1 cellular context compared by ENCODE assay signal in the genomic region with DNA sequence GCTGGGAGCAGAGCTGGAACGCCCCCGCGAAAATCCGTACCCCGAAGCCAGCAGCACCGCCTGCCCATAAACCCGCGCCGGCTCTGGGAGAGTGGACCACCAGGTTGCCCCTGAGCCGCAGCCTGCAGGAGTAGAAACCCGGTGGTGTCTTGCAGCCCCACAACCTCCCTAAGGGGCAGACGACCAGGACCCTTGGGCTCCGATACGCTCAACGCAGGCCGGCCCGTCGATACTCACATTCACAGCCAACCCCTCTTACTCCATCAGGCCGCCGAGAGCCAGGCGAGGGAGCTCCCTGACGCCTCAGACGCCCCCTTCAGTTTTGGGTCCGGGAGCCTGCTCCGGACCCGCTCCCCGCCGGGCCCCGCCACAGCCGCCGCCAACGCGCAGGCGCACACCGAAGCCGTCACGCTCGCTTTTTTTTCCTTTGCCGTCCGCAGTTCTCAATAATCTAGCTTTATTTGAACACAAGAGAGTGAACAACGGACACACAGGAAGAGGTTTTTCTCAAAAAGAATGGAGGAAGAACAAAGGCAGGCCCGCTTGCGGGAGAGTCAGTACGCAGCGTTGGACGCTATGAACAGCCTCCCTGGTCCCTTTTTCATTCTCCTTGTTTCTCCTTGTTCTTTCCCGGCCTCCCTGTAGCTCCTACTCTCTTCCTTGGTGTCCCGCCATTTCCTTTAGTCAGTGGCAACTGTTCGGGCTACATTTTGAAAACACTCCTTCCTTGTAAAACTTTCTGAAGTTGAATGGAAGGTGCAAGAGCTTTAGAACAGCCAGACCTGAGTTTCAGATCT.
TF ChIP-seq lines count a peak whose summit lies in the region.

Gene ZNF106 (minus strand): TSS at position 399 of the 797 bp plus-strand sequence. CDS start 18,852 bp downstream, outside the sequence.

TF ChIP-seq in HepG2, 621 proteins besides CTCF, POLR2A, EP300 and RAD21 (continued from another document and continues in another):
- TF ChIP-seq, protein P1, sequence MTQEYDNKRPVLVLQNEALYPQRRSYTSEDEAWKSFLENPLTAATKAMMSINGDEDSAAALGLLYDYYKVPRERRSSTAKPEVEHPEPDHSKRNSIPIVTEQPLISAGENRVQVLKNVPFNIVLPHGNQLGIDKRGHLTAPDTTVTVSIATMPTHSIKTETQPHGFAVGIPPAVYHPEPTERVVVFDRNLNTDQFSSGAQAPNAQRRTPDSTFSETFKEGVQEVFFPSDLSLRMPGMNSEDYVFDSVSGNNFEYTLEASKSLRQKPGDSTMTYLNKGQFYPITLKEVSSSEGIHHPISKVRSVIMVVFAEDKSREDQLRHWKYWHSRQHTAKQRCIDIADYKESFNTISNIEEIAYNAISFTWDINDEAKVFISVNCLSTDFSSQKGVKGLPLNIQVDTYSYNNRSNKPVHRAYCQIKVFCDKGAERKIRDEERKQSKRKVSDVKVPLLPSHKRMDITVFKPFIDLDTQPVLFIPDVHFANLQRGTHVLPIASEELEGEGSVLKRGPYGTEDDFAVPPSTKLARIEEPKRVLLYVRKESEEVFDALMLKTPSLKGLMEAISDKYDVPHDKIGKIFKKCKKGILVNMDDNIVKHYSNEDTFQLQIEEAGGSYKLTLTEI (CRISPR knock-in tag; conservative IDR thresholded peaks at IDR 0.05), result no peak
- TF ChIP-seq ZNF598 (CRISPR knock-in tag; IDR thresholded peaks at IDR 0.05; ENCODE audit: borderline replicate concordance) (peak; percentile 93; the same call in 1 of the 2 replicates), GTF3A (CRISPR knock-in tag; conservative IDR thresholded peaks at IDR 0.05) (no peak), ZNF263 (CRISPR knock-in tag; IDR thresholded peaks at IDR 0.05) (no peak), ESRRA (CRISPR knock-in tag; IDR thresholded peaks at IDR 0.05; ENCODE audit: low read depth) (no peak; the same call in 1 of the 2 replicates), HCFC1 (IDR thresholded peaks at IDR 0.05; ENCODE audit: low read depth, low read length) (peak; percentile 43; the same call in 1 of the 2 replicates), HIVEP1 (CRISPR knock-in tag; IDR thresholded peaks at IDR 0.05) (peak; percentile 79), ZNF672 (CRISPR knock-in tag; IDR thresholded peaks at IDR 0.05) (no peak), ZNF879 (CRISPR knock-in tag; IDR thresholded peaks at IDR 0.05) (no peak), ELF3 (CRISPR knock-in tag; IDR thresholded peaks at IDR 0.05) (peak; percentile 87), SMAD3 (CRISPR knock-in tag; IDR thresholded peaks at IDR 0.05) (peak; percentile 71; the same call in 1 of the 2 replicates), JDP2 (CRISPR knock-in tag; IDR thresholded peaks at IDR 0.05; ENCODE audit: borderline replicate concordance) (no peak), IRX3 (CRISPR knock-in tag; IDR thresholded peaks at IDR 0.05; ENCODE audit: borderline replicate concordance, low read depth) (no peak), KDM2A (CRISPR knock-in tag; IDR thresholded peaks at IDR 0.05; ENCODE audit: borderline replicate concordance, low read depth) (peak; percentile 78), PRDM15 (CRISPR knock-in tag; IDR thresholded peaks at IDR 0.05) (peak; percentile 53; the same call in 1 of the 2 replicates), ZNF772 (CRISPR knock-in tag; IDR thresholded peaks at IDR 0.05) (peak; percentile 79), UBTF (CRISPR knock-in tag; IDR thresholded peaks at IDR 0.05) (peak; percentile 48), ZNF350 (CRISPR knock-in tag; IDR thresholded peaks at IDR 0.05; ENCODE audit: borderline replicate concordance, low read depth) (peak; percentile 80; the same call in 1 of the 2 replicates), MTF1 (CRISPR knock-in tag; IDR thresholded peaks at IDR 0.05) (peak; percentile 62; the same call in 1 of the 2 replicates), ZSCAN30 (CRISPR knock-in tag; IDR thresholded peaks at IDR 0.05) (no peak)
- TF ChIP-seq, protein P2, sequence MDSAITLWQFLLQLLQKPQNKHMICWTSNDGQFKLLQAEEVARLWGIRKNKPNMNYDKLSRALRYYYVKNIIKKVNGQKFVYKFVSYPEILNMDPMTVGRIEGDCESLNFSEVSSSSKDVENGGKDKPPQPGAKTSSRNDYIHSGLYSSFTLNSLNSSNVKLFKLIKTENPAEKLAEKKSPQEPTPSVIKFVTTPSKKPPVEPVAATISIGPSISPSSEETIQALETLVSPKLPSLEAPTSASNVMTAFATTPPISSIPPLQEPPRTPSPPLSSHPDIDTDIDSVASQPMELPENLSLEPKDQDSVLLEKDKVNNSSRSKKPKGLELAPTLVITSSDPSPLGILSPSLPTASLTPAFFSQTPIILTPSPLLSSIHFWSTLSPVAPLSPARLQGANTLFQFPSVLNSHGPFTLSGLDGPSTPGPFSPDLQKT (CRISPR knock-in tag; IDR thresholded peaks at IDR 0.05; ENCODE audit: borderline replicate concordance), result no peak
- TF ChIP-seq, protein P3, sequence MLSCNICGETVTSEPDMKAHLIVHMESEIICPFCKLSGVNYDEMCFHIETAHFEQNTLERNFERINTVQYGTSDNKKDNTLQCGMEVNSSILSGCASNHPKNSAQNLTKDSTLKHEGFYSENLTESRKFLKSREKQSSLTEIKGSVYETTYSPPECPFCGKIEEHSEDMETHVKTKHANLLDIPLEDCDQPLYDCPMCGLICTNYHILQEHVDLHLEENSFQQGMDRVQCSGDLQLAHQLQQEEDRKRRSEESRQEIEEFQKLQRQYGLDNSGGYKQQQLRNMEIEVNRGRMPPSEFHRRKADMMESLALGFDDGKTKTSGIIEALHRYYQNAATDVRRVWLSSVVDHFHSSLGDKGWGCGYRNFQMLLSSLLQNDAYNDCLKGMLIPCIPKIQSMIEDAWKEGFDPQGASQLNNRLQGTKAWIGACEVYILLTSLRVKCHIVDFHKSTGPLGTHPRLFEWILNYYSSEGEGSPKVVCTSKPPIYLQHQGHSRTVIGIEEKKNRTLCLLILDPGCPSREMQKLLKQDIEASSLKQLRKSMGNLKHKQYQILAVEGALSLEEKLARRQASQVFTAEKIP (CRISPR knock-in tag; IDR thresholded peaks at IDR 0.05; ENCODE audit: borderline replicate concordance), result no peak
- TF ChIP-seq, protein P4, sequence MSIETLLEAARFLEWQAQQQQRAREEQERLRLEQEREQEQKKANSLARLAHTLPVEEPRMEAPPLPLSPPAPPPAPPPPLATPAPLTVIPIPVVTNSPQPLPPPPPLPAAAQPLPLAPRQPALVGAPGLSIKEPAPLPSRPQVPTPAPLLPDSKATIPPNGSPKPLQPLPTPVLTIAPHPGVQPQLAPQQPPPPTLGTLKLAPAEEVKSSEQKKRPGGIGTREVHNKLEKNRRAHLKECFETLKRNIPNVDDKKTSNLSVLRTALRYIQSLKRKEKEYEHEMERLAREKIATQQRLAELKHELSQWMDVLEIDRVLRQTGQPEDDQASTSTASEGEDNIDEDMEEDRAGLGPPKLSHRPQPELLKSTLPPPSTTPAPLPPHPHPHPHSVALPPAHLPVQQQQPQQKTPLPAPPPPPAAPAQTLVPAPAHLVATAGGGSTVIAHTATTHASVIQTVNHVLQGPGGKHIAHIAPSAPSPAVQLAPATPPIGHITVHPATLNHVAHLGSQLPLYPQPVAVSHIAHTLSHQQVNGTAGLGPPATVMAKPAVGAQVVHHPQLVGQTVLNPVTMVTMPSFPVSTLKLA (IDR thresholded peaks at IDR 0.05), result no peak
- TF ChIP-seq, protein P5, sequence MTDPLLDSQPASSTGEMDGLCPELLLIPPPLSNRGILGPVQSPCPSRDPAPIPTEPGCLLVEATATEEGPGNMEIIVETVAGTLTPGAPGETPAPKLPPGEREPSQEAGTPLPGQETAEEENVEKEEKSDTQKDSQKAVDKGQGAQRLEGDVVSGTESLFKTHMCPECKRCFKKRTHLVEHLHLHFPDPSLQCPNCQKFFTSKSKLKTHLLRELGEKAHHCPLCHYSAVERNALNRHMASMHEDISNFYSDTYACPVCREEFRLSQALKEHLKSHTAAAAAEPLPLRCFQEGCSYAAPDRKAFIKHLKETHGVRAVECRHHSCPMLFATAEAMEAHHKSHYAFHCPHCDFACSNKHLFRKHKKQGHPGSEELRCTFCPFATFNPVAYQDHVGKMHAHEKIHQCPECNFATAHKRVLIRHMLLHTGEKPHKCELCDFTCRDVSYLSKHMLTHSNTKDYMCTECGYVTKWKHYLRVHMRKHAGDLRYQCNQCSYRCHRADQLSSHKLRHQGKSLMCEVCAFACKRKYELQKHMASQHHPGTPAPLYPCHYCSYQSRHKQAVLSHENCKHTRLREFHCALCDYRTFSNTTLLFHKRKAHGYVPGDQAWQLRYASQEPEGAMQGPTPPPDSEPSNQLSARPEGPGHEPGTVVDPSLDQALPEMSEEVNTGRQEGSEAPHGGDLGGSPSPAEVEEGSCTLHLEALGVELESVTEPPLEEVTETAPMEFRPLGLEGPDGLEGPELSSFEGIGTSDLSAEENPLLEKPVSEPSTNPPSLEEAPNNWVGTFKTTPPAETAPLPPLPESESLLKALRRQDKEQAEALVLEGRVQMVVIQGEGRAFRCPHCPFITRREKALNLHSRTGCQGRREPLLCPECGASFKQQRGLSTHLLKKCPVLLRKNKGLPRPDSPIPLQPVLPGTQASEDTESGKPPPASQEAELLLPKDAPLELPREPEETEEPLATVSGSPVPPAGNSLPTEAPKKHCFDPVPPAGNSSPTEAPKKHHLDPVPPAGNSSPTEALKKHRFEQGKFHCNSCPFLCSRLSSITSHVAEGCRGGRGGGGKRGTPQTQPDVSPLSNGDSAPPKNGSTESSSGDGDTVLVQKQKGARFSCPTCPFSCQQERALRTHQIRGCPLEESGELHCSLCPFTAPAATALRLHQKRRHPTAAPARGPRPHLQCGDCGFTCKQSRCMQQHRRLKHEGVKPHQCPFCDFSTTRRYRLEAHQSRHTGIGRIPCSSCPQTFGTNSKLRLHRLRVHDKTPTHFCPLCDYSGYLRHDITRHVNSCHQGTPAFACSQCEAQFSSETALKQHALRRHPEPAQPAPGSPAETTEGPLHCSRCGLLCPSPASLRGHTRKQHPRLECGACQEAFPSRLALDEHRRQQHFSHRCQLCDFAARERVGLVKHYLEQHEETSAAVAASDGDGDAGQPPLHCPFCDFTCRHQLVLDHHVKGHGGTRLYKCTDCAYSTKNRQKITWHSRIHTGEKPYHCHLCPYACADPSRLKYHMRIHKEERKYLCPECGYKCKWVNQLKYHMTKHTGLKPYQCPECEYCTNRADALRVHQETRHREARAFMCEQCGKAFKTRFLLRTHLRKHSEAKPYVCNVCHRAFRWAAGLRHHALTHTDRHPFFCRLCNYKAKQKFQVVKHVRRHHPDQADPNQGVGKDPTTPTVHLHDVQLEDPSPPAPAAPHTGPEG (CRISPR knock-in tag; IDR thresholded peaks at IDR 0.05), result 0 out of 2 replicates have a peak, but pooled peaks have one; percentile 55
- TF ChIP-seq, protein P6, sequence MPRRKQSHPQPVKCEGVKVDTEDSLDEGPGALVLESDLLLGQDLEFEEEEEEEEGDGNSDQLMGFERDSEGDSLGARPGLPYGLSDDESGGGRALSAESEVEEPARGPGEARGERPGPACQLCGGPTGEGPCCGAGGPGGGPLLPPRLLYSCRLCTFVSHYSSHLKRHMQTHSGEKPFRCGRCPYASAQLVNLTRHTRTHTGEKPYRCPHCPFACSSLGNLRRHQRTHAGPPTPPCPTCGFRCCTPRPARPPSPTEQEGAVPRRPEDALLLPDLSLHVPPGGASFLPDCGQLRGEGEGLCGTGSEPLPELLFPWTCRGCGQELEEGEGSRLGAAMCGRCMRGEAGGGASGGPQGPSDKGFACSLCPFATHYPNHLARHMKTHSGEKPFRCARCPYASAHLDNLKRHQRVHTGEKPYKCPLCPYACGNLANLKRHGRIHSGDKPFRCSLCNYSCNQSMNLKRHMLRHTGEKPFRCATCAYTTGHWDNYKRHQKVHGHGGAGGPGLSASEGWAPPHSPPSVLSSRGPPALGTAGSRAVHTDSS (CRISPR knock-in tag; conservative IDR thresholded peaks at IDR 0.05), result no peak
- TF ChIP-seq, protein P7, sequence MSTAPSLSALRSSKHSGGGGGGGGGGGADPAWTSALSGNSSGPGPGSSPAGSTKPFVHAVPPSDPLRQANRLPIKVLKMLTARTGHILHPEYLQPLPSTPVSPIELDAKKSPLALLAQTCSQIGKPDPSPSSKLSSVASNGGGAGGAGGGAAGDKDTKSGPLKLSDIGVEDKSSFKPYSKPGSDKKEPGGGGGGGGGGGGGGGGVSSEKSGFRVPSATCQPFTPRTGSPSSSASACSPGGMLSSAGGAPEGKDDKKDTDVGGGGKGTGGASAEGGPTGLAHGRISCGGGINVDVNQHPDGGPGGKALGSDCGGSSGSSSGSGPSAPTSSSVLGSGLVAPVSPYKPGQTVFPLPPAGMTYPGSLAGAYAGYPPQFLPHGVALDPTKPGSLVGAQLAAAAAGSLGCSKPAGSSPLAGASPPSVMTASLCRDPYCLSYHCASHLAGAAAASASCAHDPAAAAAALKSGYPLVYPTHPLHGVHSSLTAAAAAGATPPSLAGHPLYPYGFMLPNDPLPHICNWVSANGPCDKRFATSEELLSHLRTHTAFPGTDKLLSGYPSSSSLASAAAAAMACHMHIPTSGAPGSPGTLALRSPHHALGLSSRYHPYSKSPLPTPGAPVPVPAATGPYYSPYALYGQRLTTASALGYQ (CRISPR knock-in tag; IDR thresholded peaks at IDR 0.05), result peak; percentile 79
